Comparison of ENCODE assay signal across 20 cellular contexts in genomic region chr1:71351438-71351837, GRCh38.
A peak's percentile ranks its signal among the peaks of the same experiment; 100 is the strongest.
DNase-seq lines count a peak whose midpoint lies in the region; ATAC-seq and TF ChIP-seq lines count a peak whose summit lies in the region.
"Had no signal": no experiment of that assay in that cellular context is flagged by ENCODE, and none has a peak within 500 bp of the region (broad histone marks: within the 10 kb centered on the region; RNA-seq: fewer than 3 reads in every experiment).

No MANE protein-coding gene starts in this region.

- ATAC-seq in left lung = peak; percentile 49
- ATAC-seq: activated CD8-positive, alpha-beta T cell treated with anti-CD3 and anti-CD28 coated beads for 36 hours; esophagus mucosa; left colon had no signal

- H3K4me2 ChIP-seq in mammary epithelial cell (ENCODE audit: insufficient read depth, low read depth, low read length) = no peak overlapping the region
- H3K4me2 ChIP-seq: BLaER1 had no signal

- no peaks in the 10 kb centered on the region for H3K27me3 Mint-ChIP-seq in CD8-positive, alpha-beta memory T cell
- H3K27me3 Mint-ChIP-seq: activated CD8-positive, alpha-beta T cell treated with anti-CD3 and anti-CD28 coated beads for 36 hours had no signal

- no peaks in the 10 kb centered on the region for H3K36me3 ChIP-seq in mammary epithelial cell (ENCODE audit: insufficient read depth, low read length)
- no peaks in the 10 kb centered on the region for H3K36me3 ChIP-seq in left lung
- no peaks in the 10 kb centered on the region for H3K36me3 ChIP-seq in right atrium auricular region
- H3K36me3 ChIP-seq in CD8-positive, alpha-beta memory T cell (ENCODE audit: insufficient read depth, low read length) = no peaks in the 10 kb centered on the region
- H3K36me3 ChIP-seq in BE2C = no peaks in the 10 kb centered on the region
- H3K36me3 ChIP-seq: BLaER1, HAP-1, upper lobe of left lung had no signal

- no peaks in the 10 kb centered on the region for H4K20me1 ChIP-seq in mammary epithelial cell (ENCODE audit: insufficient read depth, low read length)
- H4K20me1 ChIP-seq: BLaER1 had no signal

- H3K4me3 ChIP-seq in mammary epithelial cell (replicated peaks in 1 of 3; ENCODE audit: insufficient read depth in 1 of 3, low read depth in 2 of 3, low read length in 3 of 3) (no peak overlapping the region), left lung (no peak overlapping the region), right atrium auricular region (no peak overlapping the region), BE2C (ENCODE audit: low read depth, low read length) (no peak overlapping the region)
- no peak overlapping the region for H3K4me3 ChIP-seq in CD8-positive, alpha-beta memory T cell (ENCODE audit: low read length)
- H3K4me3 ChIP-seq: BLaER1, coronary artery, HAP-1, upper lobe of left lung had no signal

- no peak overlapping the region for H3K4me3 Mint-ChIP-seq in CD8-positive, alpha-beta memory T cell
- H3K4me3 Mint-ChIP-seq: activated CD8-positive, alpha-beta T cell treated with anti-CD3 and anti-CD28 coated beads for 36 hours; activated T-helper 1 cell treated with anti-CD3 and anti-CD28 coated beads, Interleukin-12 subunit alpha, Interleukin-12 subunit beta, Interleukin-2, Interleukin-4 antibody, amounts not matched to agents 30 ng/mL and 10 ng/mL and 1 ng/mL, durations not matched to agents 14 hours and 24 hours and 36 hours had no signal

- in situ Hi-C loops in mammary epithelial cell (cut with MboI; ENCODE audit: low sequenced_read_pairs in 2 of 2) = no loop called here

- no peaks in the 10 kb centered on the region for H3K9me3 ChIP-seq in mammary epithelial cell (replicated peaks; ENCODE audit: insufficient read depth, low read length)
- peaks cover 0 to 3% of the 10 kb centered on the region in 2 donors for H3K9me3 ChIP-seq in left lung
- no peaks in the 10 kb centered on the region for H3K9me3 ChIP-seq in right atrium auricular region
- no peaks in the 10 kb centered on the region for H3K9me3 ChIP-seq in CD8-positive, alpha-beta memory T cell (ENCODE audit: low read length)
- H3K9me3 ChIP-seq in BE2C = no peaks in the 10 kb centered on the region
- H3K9me3 ChIP-seq: BLaER1, HAP-1, upper lobe of left lung had no signal

- intact Hi-C loops in mammary epithelial cell (cut with micrococcal nuclease) = no loop called here
- intact Hi-C loops in left lung (cut with DNase I) = no loop called here

- no peak overlapping the region for H3K27ac Mint-ChIP-seq in CD8-positive, alpha-beta memory T cell
- H3K27ac Mint-ChIP-seq: activated CD8-positive, alpha-beta T cell treated with anti-CD3 and anti-CD28 coated beads for 36 hours; activated T-helper 1 cell treated with anti-CD3 and anti-CD28 coated beads, Interleukin-12 subunit alpha, Interleukin-12 subunit beta, Interleukin-2, Interleukin-4 antibody, amounts not matched to agents 30 ng/mL and 10 ng/mL and 1 ng/mL, durations not matched to agents 14 hours and 24 hours and 36 hours had no signal

- H3K4me1 ChIP-seq in mammary epithelial cell (ENCODE audit: insufficient read depth, low read length) = peaks cover 6% of the 10 kb centered on the region
- H3K4me1 ChIP-seq in left lung = no peaks in the 10 kb centered on the region
- H3K4me1 ChIP-seq in right atrium auricular region = no peaks in the 10 kb centered on the region
- no peaks in the 10 kb centered on the region for H3K4me1 ChIP-seq in CD8-positive, alpha-beta memory T cell (ENCODE audit: insufficient read depth, low read length)
- H3K4me1 ChIP-seq in BE2C = no peaks in the 10 kb centered on the region
- H3K4me1 ChIP-seq: BLaER1, HAP-1, upper lobe of left lung had no signal

- no peaks in the 10 kb centered on the region for H3K4me1 Mint-ChIP-seq in CD8-positive, alpha-beta memory T cell

- dilution Hi-C loops in mammary epithelial cell (cut with HindIII; ENCODE audit: low sequenced_read_pairs) = no loop called here

- no peaks in the 10 kb centered on the region for H3K79me2 ChIP-seq in mammary epithelial cell (ENCODE audit: insufficient read depth, low read length)

- H3K9me3 Mint-ChIP-seq in CD8-positive, alpha-beta memory T cell = peaks cover 6 to 35% (median 12%) of the 10 kb centered on the region in 5 donors
- H3K9me3 Mint-ChIP-seq: activated T-helper 1 cell treated with anti-CD3 and anti-CD28 coated beads, Interleukin-12 subunit alpha, Interleukin-12 subunit beta, Interleukin-2, Interleukin-4 antibody, amounts not matched to agents 30 ng/mL and 10 ng/mL and 1 ng/mL, durations not matched to agents 14 hours and 24 hours and 36 hours had no signal

- no peak overlapping the region for H2AFZ ChIP-seq in mammary epithelial cell (ENCODE audit: low read depth, low read length)

- TF ChIP-seq CTCF in mammary epithelial cell (conservative IDR thresholded peaks at IDR 0.05 in 1 of 2, IDR thresholded peaks at IDR 0.05 in 1 of 2; ENCODE audit: extremely low read depth in 1 of 2, insufficient read depth in 1 of 2, low read depth in 1 of 2, low read length in 2 of 2) (no peak), left lung (IDR thresholded peaks at IDR 0.05) (no peak), right atrium auricular region (IDR thresholded peaks at IDR 0.05) (no peak), BE2C (IDR thresholded peaks at IDR 0.05; ENCODE audit: low read depth, low read length) (no peak)

- DNase-seq in AG08395 (ENCODE audit: low spot score) (peak; percentile 7), HT1080 (ENCODE audit: low read depth) (peak; percentile 29), mammary epithelial cell (peak; percentile 32), left lung (no peak), right atrium auricular region (ENCODE audit: low spot score) (no peak), AG20443 (ENCODE audit: low spot score) (no peak), BE2C (no peak)
- DNase-seq in CD8-positive, alpha-beta memory T cell = no peak
- DNase-seq: activated CD8-positive, alpha-beta T cell treated with anti-CD3 and anti-CD28 coated beads for 36 hours; left colon; NCI-H2029 treated with DMSO at 0.1 percent for 48 hours; NCI-H774; small intestine; stimulated activated naive CD4-positive, alpha-beta T cell; upper lobe of left lung had no signal

- H3K27me3 ChIP-seq in mammary epithelial cell (ENCODE audit: insufficient read depth, low read length) (no peaks in the 10 kb centered on the region), left lung (no peaks in the 10 kb centered on the region), right atrium auricular region (no peaks in the 10 kb centered on the region), BE2C (no peaks in the 10 kb centered on the region)
- no peaks in the 10 kb centered on the region for H3K27me3 ChIP-seq in CD8-positive, alpha-beta memory T cell (ENCODE audit: insufficient read depth, low read length, poor library complexity, severe bottlenecking)
- H3K27me3 ChIP-seq: BLaER1, upper lobe of left lung had no signal

- POLR2A ChIA-PET in CD8-positive, alpha-beta memory T cell (lab: Charles Lee) = no interaction called here

- H3K27ac ChIP-seq in mammary epithelial cell (ENCODE audit: insufficient read depth, low read depth, low read length) = no peak overlapping the region
- H3K27ac ChIP-seq in left lung = no peak overlapping the region
- H3K27ac ChIP-seq in right atrium auricular region = no peak overlapping the region
- H3K27ac ChIP-seq in CD8-positive, alpha-beta memory T cell (ENCODE audit: low read depth, low read length) = no peak overlapping the region
- H3K27ac ChIP-seq: BLaER1, coronary artery, upper lobe of left lung had no signal

- CTCF ChIA-PET in mammary epithelial cell (lab: Charles Lee; ENCODE audit: low non-redundant PET) = no interaction called here
- CTCF ChIA-PET in CD8-positive, alpha-beta memory T cell (lab: Charles Lee) = no interaction called here

- WGBS in mammary epithelial cell (ENCODE audit: low coverage, missing lambda C conversion rate) = 94% methylated on average over 1 of the region's 1 CpG

- H3K9ac ChIP-seq in mammary epithelial cell (ENCODE audit: insufficient read depth, low read length) = no peak overlapping the region
- H3K9ac ChIP-seq: BLaER1 had no signal

- BruUV-seq in mammary epithelial cell (replicated peaks; lab: Mats Ljungman, UMichigan) = no TSS peak

- no peaks in the 10 kb centered on the region for H3K36me3 Mint-ChIP-seq in CD8-positive, alpha-beta memory T cell

Comparison
In these comparisons a context has a peak if more than half of its experiments do, and no peak if none do; other contexts are left out.
1. DNase-seq: peak in AG08395 (single experiment), HT1080 (single experiment) and mammary epithelial cell (single experiment); none in left lung (0 of 2), right atrium auricular region (single experiment), CD8-positive, alpha-beta memory T cell (0 of 5), AG20443 (single experiment) and BE2C (single experiment).